ENCODE assay signal across 8 cellular contexts in genomic region chr4:26857278-26858034, GRCh38. TPM values are rescaled to one million over a fixed set of nuclear protein-coding genes. Genes with fewer than 3 reads are reported as not detected.
DNase-seq lines count a peak whose midpoint lies in the region; ATAC-seq, FAIRE-seq and TF ChIP-seq lines count a peak whose summit lies in the region.

No MANE protein-coding gene starts in this region.

- H3K9ac ChIP-seq in ES-I3 (ENCODE audit: low read depth, low read length) = peak overlapping the region; percentile 82

- peak; percentile 66 for DNase-seq in H54 (ENCODE audit: insufficient read length, low spot score)
- peak; percentile 90 for DNase-seq in LoVo (ENCODE audit: low spot score)
- DNase-seq in activated gamma-delta T cell (lab: John Stamatoyannopoulos, UW) = peak; percentile 96
- peak; percentile 77 for DNase-seq in fibroblast of villous mesenchyme (ENCODE audit: low read depth)
- DNase-seq in neural crest cell (ENCODE audit: low read depth, low spot score) = peak; percentile 64
- peak; percentile 92 to 94 for DNase-seq in stimulated activated naive CD8-positive, alpha-beta T cell treated with anti-CD3 and anti-CD28 coated beads, Interleukin-15, amount 100 ng/mL, for 72 hours

- peak overlapping the region; percentile 90 for H3K4me3 Mint-ChIP-seq in neural crest cell
- H3K4me3 Mint-ChIP-seq in stimulated activated naive CD8-positive, alpha-beta T cell treated with anti-CD3 and anti-CD28 coated beads, Interleukin-15, amount 100 ng/mL, for 72 hours = peak overlapping the region; percentile 84 to 87

- no peaks in the 10 kb centered on the region for H3K36me3 Mint-ChIP-seq in neural crest cell (ENCODE audit: low read depth)

- H3K9me3 ChIP-seq in ES-I3 (ENCODE audit: control insufficient read depth, insufficient read depth, low read length) = no peaks in the 10 kb centered on the region

- H3K4me1 ChIP-seq in ES-I3 (ENCODE audit: insufficient read depth, low read length) = 0 out of 2 replicates have a peak, but pooled peaks cover 4% of the 10 kb centered on the region

- no peaks in the 10 kb centered on the region for H3K36me3 ChIP-seq in ES-I3 (ENCODE audit: insufficient read depth, low read length)

- H3K9me3 Mint-ChIP-seq in neural crest cell = no peaks in the 10 kb centered on the region
- no peaks in the 10 kb centered on the region for H3K9me3 Mint-ChIP-seq in stimulated activated naive CD8-positive, alpha-beta T cell treated with anti-CD3 and anti-CD28 coated beads, Interleukin-15, amount 100 ng/mL, for 72 hours

- FAIRE-seq in H54 (lab: Jason Lieb, UNC) = no peak

- peak; percentile 67 for ATAC-seq in stimulated activated naive CD8-positive, alpha-beta T cell treated with anti-CD3 and anti-CD28 coated beads, Interleukin-15, amount 100 ng/mL, for 72 hours

- TF ChIP-seq POLR2A in H54 (IDR thresholded peaks at IDR 0.05; ENCODE audit: low read depth, low read length) (peak; percentile 67), Raji (IDR thresholded peaks at IDR 0.05; ENCODE audit: insufficient read depth, low read depth, low read length) (peak; percentile 83)

- TF ChIP-seq CTCF in fibroblast of villous mesenchyme (IDR thresholded peaks at IDR 0.05; ENCODE audit: insufficient read depth, low read depth, low read length) (no peak), neural crest cell (conservative IDR thresholded peaks at IDR 0.05) (no peak)

- no peak overlapping the region for H3K27ac Mint-ChIP-seq in neural crest cell (ENCODE audit: unreplicated experiment)
- peak overlapping the region; percentile 86 to 90 for H3K27ac Mint-ChIP-seq in stimulated activated naive CD8-positive, alpha-beta T cell treated with anti-CD3 and anti-CD28 coated beads, Interleukin-15, amount 100 ng/mL, for 72 hours

- H3K4me1 Mint-ChIP-seq in neural crest cell = peaks cover 37% of the 10 kb centered on the region
- peaks cover 32% of the 10 kb centered on the region for H3K4me1 Mint-ChIP-seq in stimulated activated naive CD8-positive, alpha-beta T cell treated with anti-CD3 and anti-CD28 coated beads, Interleukin-15, amount 100 ng/mL, for 72 hours

- peak overlapping the region; percentile 66 for H3K4me3 ChIP-seq in fibroblast of villous mesenchyme (ENCODE audit: low read depth, low read length)

- peaks cover 5% of the 10 kb centered on the region for H3K27me3 Mint-ChIP-seq in neural crest cell (ENCODE audit: low read depth)
- H3K27me3 Mint-ChIP-seq in stimulated activated naive CD8-positive, alpha-beta T cell treated with anti-CD3 and anti-CD28 coated beads, Interleukin-15, amount 100 ng/mL, for 72 hours = no peaks in the 10 kb centered on the region

RNA-seq across cellular contexts. Expression of gene STIM2, which starts 3.2 kb away (rescaled TPM):
- 18.7 and 21.6 TPM in 2 replicates for total RNA-seq in fibroblast of villous mesenchyme
- 30.5 and 31.5 TPM in 2 replicates for total RNA-seq in neural crest cell

Comparison
In these comparisons a context has a peak if more than half of its experiments do, and no peak if none do; other contexts are left out.
1. Peak in every context shown above with its lines: DNase-seq, ATAC-seq and H3K4me3 ChIP-seq.